In genomic region chr4:81635747-81636146, GRCh38 we compare ENCODE assay signal across 9 cellular contexts.
DNase-seq lines count a peak whose midpoint lies in the region; ATAC-seq and TF ChIP-seq lines count a peak whose summit lies in the region.
"Had no signal": no experiment of that assay in that cellular context is flagged by ENCODE, and none has a peak within 500 bp of the region (broad histone marks: within the 10 kb centered on the region; RNA-seq: fewer than 3 reads in every experiment).

No MANE protein-coding gene starts in this region.

- H3K9me2 ChIP-seq in OCI-LY1 (ENCODE audit: low read depth, low read length) = no peaks in the 10 kb centered on the region

- H3K27me3 ChIP-seq in OCI-LY1 (ENCODE audit: insufficient read depth, low read length) (no peaks in the 10 kb centered on the region), liver (ENCODE audit: control insufficient read depth in 4 of 4, insufficient read depth in 4 of 4, low read length in 3 of 4) (no peaks in the 10 kb centered on the region)

- peaks cover 31% of the 10 kb centered on the region for H3K4me1 Mint-ChIP-seq in nephron progenitor cell

- peak; percentile 18 to 35 for TF ChIP-seq RAD21 in liver (IDR thresholded peaks at IDR 0.05)

- 18% methylated on average over 6 of the region's 6 CpGs for WGBS in liver

- peak overlapping the region; percentile 6; the same call in 1 of the 2 replicates for H2AFZ ChIP-seq in OCI-LY1 (ENCODE audit: low read length)

- H3K9ac ChIP-seq in OCI-LY1 (ENCODE audit: low read length) = peak overlapping the region; percentile 33
- H3K9ac ChIP-seq in liver (ENCODE audit: low read depth in 1 of 2, low read length in 2 of 2) = no peak overlapping the region

- DNase-seq in NCI-H345 (lab: John Stamatoyannopoulos, UW) = peak; percentile 4
- DNase-seq in NCI-H345 treated with DMSO at 0.1 percent for 48 hours (lab: John Stamatoyannopoulos, UW; ENCODE audit: unreplicated experiment) = no peak
- no peak for DNase-seq in nephron progenitor cell
- no peak for DNase-seq in OCI-M2 (lab: John Stamatoyannopoulos, UW; ENCODE audit: unreplicated experiment)
- no peak for DNase-seq in activated CD4-positive, alpha-beta T cell treated with anti-CD3 and anti-CD28 coated beads for 4 hours

- H3K4me1 ChIP-seq in OCI-LY1 (ENCODE audit: insufficient read depth, low read length, severe bottlenecking) (peaks cover 55% of the 10 kb centered on the region), liver (ENCODE audit: control insufficient read depth in 4 of 4, insufficient read depth in 4 of 4, low read length in 3 of 4) (peaks cover 0 to 19% (median 8%) of the 10 kb centered on the region in 4 donors)

- H3K9me3 ChIP-seq in OCI-LY1 (ENCODE audit: low read length) = no peaks in the 10 kb centered on the region
- H3K9me3 ChIP-seq in liver (ENCODE audit: control insufficient read depth in 4 of 4, low read length in 3 of 4) = no peaks in the 10 kb centered on the region

- H3K4me3 ChIP-seq in OCI-LY1 (ENCODE audit: low read depth, low read length, poor library complexity, severe bottlenecking) (peak overlapping the region; percentile 22), liver (ENCODE audit: low read depth in 1 of 3, low read length in 3 of 3) (peak overlapping the region in 2 of 3 donors; percentile 5 to 6)

- no peaks in the 10 kb centered on the region for H3K36me3 Mint-ChIP-seq in nephron progenitor cell (ENCODE audit: low read depth)

- H3K27me3 Mint-ChIP-seq in nephron progenitor cell (ENCODE audit: low read depth, poor library complexity) = peaks cover 2% of the 10 kb centered on the region

- H3K4me2 ChIP-seq in OCI-LY1 (ENCODE audit: low read length) = peak overlapping the region; percentile 44

- H3K27ac ChIP-seq in OCI-LY1 (ENCODE audit: low read depth, low read length, poor library complexity, severe bottlenecking) (peak overlapping the region; percentile 91), liver (ENCODE audit: low read depth in 1 of 2, low read length in 2 of 2) (peak overlapping the region; percentile 16 to 56)

- no peaks in the 10 kb centered on the region for H3K9me3 Mint-ChIP-seq in nephron progenitor cell
- H3K9me3 Mint-ChIP-seq: T-helper 1 cell treated with Interleukin-12 subunit alpha and Interleukin-12 subunit beta and Interleukin-4 antibody, amounts not matched to agents 30 μg/mL and 1 μg/mL, for 36 hours had no signal

- ATAC-seq in HG03097 (IDR thresholded peaks at IDR 0.05; ENCODE audit: low FRiP score, unreplicated experiment) = peak; percentile 84

- no peak overlapping the region for H3K4me3 Mint-ChIP-seq in nephron progenitor cell
- H3K4me3 Mint-ChIP-seq: T-helper 1 cell treated with Interleukin-12 subunit alpha and Interleukin-12 subunit beta and Interleukin-4 antibody, amounts not matched to agents 30 μg/mL and 1 μg/mL, for 36 hours had no signal

- H3K36me3 ChIP-seq in OCI-LY1 (ENCODE audit: insufficient read depth, low read length) (no peaks in the 10 kb centered on the region), liver (ENCODE audit: control insufficient read depth in 4 of 4, insufficient read depth in 3 of 4, low read depth in 1 of 4, low read length in 3 of 4) (no peaks in the 10 kb centered on the region)

- H3K79me2 ChIP-seq in OCI-LY1 (ENCODE audit: insufficient read depth, low read length) = no peaks in the 10 kb centered on the region

- TF ChIP-seq CTCF in OCI-LY1 (IDR thresholded peaks at IDR 0.05; ENCODE audit: low read length) (no peak), liver (IDR thresholded peaks at IDR 0.05; ENCODE audit: low read depth, low read length, missing input control) (no peak), nephron progenitor cell (IDR thresholded peaks at IDR 0.05) (no peak)

- H3F3A ChIP-seq in OCI-LY1 (ENCODE audit: insufficient read depth, low read length) = peaks cover 5% of the 10 kb centered on the region; the same call in 1 of the 2 replicates

- H4K20me1 ChIP-seq in OCI-LY1 (ENCODE audit: insufficient read depth, low read length) = no peaks in the 10 kb centered on the region

- no peak overlapping the region for H3K27ac Mint-ChIP-seq in nephron progenitor cell
- H3K27ac Mint-ChIP-seq: T-helper 1 cell treated with Interleukin-12 subunit alpha and Interleukin-12 subunit beta and Interleukin-4 antibody, amounts not matched to agents 30 μg/mL and 1 μg/mL, for 36 hours had no signal

TF ChIP-seq in liver, 16 proteins besides CTCF, POLR2A, EP300 and RAD21:
- TF ChIP-seq, protein P1, sequence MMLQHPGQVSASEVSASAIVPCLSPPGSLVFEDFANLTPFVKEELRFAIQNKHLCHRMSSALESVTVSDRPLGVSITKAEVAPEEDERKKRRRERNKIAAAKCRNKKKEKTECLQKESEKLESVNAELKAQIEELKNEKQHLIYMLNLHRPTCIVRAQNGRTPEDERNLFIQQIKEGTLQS (IDR thresholded peaks at IDR 0.05) = no peak
- TF ChIP-seq FOXA1 (IDR thresholded peaks at IDR 0.05) = no peak
- peak; percentile 44 to 64 for TF ChIP-seq RXRA (IDR thresholded peaks at IDR 0.05)
- no peak for TF ChIP-seq EGR1 (IDR thresholded peaks at IDR 0.05; ENCODE audit: low read depth in 2 of 2)
- TF ChIP-seq JUND (IDR thresholded peaks at IDR 0.05) = peak in 1 of 2 donors; percentile 55
- TF ChIP-seq YY1 (IDR thresholded peaks at IDR 0.05) = peak; percentile 16
- no peak for TF ChIP-seq FOXA2 (IDR thresholded peaks at IDR 0.05)
- TF ChIP-seq SP1 (IDR thresholded peaks at IDR 0.05) = peak; percentile 42
- TF ChIP-seq, protein P2, sequence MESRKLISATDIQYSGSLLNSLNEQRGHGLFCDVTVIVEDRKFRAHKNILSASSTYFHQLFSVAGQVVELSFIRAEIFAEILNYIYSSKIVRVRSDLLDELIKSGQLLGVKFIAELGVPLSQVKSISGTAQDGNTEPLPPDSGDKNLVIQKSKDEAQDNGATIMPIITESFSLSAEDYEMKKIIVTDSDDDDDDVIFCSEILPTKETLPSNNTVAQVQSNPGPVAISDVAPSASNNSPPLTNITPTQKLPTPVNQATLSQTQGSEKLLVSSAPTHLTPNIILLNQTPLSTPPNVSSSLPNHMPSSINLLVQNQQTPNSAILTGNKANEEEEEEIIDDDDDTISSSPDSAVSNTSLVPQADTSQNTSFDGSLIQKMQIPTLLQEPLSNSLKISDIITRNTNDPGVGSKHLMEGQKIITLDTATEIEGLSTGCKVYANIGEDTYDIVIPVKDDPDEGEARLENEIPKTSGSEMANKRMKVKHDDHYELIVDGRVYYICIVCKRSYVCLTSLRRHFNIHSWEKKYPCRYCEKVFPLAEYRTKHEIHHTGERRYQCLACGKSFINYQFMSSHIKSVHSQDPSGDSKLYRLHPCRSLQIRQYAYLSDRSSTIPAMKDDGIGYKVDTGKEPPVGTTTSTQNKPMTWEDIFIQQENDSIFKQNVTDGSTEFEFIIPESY (IDR thresholded peaks at IDR 0.05) = no peak
- TF ChIP-seq GABPA (IDR thresholded peaks at IDR 0.05 in 1 of 2, conservative IDR thresholded peaks at IDR 0.05 in 1 of 2) = no peak
- TF ChIP-seq, protein P3, sequence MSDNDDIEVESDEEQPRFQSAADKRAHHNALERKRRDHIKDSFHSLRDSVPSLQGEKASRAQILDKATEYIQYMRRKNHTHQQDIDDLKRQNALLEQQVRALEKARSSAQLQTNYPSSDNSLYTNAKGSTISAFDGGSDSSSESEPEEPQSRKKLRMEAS (IDR thresholded peaks at IDR 0.05) = peak; percentile 45
- TF ChIP-seq HNF4G (IDR thresholded peaks at IDR 0.05) = peak; percentile 41
- TF ChIP-seq, protein P4, sequence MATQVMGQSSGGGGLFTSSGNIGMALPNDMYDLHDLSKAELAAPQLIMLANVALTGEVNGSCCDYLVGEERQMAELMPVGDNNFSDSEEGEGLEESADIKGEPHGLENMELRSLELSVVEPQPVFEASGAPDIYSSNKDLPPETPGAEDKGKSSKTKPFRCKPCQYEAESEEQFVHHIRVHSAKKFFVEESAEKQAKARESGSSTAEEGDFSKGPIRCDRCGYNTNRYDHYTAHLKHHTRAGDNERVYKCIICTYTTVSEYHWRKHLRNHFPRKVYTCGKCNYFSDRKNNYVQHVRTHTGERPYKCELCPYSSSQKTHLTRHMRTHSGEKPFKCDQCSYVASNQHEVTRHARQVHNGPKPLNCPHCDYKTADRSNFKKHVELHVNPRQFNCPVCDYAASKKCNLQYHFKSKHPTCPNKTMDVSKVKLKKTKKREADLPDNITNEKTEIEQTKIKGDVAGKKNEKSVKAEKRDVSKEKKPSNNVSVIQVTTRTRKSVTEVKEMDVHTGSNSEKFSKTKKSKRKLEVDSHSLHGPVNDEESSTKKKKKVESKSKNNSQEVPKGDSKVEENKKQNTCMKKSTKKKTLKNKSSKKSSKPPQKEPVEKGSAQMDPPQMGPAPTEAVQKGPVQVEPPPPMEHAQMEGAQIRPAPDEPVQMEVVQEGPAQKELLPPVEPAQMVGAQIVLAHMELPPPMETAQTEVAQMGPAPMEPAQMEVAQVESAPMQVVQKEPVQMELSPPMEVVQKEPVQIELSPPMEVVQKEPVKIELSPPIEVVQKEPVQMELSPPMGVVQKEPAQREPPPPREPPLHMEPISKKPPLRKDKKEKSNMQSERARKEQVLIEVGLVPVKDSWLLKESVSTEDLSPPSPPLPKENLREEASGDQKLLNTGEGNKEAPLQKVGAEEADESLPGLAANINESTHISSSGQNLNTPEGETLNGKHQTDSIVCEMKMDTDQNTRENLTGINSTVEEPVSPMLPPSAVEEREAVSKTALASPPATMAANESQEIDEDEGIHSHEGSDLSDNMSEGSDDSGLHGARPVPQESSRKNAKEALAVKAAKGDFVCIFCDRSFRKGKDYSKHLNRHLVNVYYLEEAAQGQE (IDR thresholded peaks at IDR 0.05) = no peak
- TF ChIP-seq TAF1 (conservative IDR thresholded peaks at IDR 0.05) = no peak
- TF ChIP-seq HNF4A (conservative IDR thresholded peaks at IDR 0.05) = peak; percentile 55 to 78
